23 cellular contexts compared by ENCODE assay signal in the genomic region with DNA sequence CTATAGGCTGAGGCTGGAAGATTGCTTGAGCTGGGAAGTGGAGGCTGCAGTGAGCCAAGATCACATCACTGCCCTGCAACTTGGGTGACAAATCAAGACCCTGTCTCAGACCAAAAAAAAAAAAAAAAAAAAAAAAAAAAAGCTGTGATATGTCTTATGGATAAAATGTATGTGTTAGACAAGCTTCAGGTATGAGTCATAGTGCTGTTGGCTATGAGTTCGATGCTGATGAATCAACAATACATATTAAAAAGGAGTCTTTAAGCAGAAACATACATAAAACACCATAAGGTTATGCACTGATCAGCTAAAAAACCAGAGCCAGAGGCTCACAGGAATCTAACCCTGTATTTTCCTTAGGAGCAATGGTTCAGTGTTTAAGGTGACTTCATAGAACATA.
A peak's percentile ranks its signal among the peaks of the same experiment; 100 is the strongest.
DNase-seq lines count a peak whose midpoint lies in the region; ATAC-seq, FAIRE-seq and TF ChIP-seq lines count a peak whose summit lies in the region.
"Had no signal": no experiment of that assay in that cellular context is flagged by ENCODE, and none has a peak within 500 bp of the region (broad histone marks: within the 10 kb centered on the region; RNA-seq: fewer than 3 reads in every experiment).

No MANE protein-coding gene starts in this region.

- no peak overlapping the region for H4K5ac ChIP-seq in IMR-90 (ENCODE audit: low read depth, low read length)

- H3K9me3 ChIP-seq in IMR-90 (ENCODE audit: control insufficient read depth, insufficient read depth, low read length), result no peaks in the 10 kb centered on the region
- H3K9me3 ChIP-seq in endothelial cell of umbilical vein (replicated peaks; ENCODE audit: control insufficient read depth, insufficient read depth, low read length), result no peaks in the 10 kb centered on the region

- H2AK5ac ChIP-seq in IMR-90 (ENCODE audit: low read depth, low read length), result no peak overlapping the region

- peaks cover 13% of the 10 kb centered on the region for H3K9me1 ChIP-seq in IMR-90 (ENCODE audit: insufficient read depth, low read length)
- no peaks in the 10 kb centered on the region for H3K9me1 ChIP-seq in endothelial cell of umbilical vein (replicated peaks; ENCODE audit: control insufficient read depth, extremely low read depth, insufficient read depth, low read length)

- H2AK9ac ChIP-seq in IMR-90 (replicated peaks; ENCODE audit: low read depth, low read length, poor library complexity), result no peak overlapping the region

- dilution Hi-C loops in IMR-90 (cut with HindIII; ENCODE audit: low sequenced_read_pairs, unreplicated experiment) (no loop called here), endothelial cell of umbilical vein (cut with MboI; ENCODE audit: extremely low pct_ligation_motif_present, low sequenced_read_pairs) (no loop called here)

- H3K9ac ChIP-seq in IMR-90 (ENCODE audit: low read depth, low read length) (no peak overlapping the region), endothelial cell of umbilical vein (replicated peaks; ENCODE audit: extremely low read depth, insufficient read depth, low read length) (no peak overlapping the region)

- H3K79me2 ChIP-seq in endothelial cell of umbilical vein (ENCODE audit: control insufficient read depth, insufficient read depth, low read length), result no peaks in the 10 kb centered on the region

- H2BK5ac ChIP-seq in IMR-90 (ENCODE audit: low read depth, low read length, poor library complexity, severe bottlenecking), result peak overlapping the region; percentile 13

- H3K4me3 ChIP-seq in IMR-90 (ENCODE audit: insufficient read depth, low read depth, low read length), result no peak overlapping the region
- no peak overlapping the region for H3K4me3 ChIP-seq in endothelial cell of umbilical vein (replicated peaks in 1 of 3; ENCODE audit: insufficient read depth in 1 of 3, low read depth in 1 of 3, low read length in 3 of 3)
- H3K4me3 ChIP-seq: GM12878, SK-N-MC had no signal

- H2BK15ac ChIP-seq in IMR-90 (ENCODE audit: low read depth, low read length), result peak overlapping the region; percentile 15; the same call in 2 of the 3 replicates

- H4K91ac ChIP-seq in IMR-90 (ENCODE audit: insufficient read depth, low read depth, low read length), result no peak overlapping the region; the same call in 1 of the 2 replicates

- DNase-seq in EL (peak; percentile 65), IMR-90 (peak; percentile 87), endothelial cell of umbilical vein (ENCODE audit: low read depth, low spot score) (no peak), foreskin keratinocyte (peak; percentile 18 to 66), urothelium cell line (ENCODE audit: low spot score) (no peak), NCI-H510A (lab: John Stamatoyannopoulos, UW) (no peak), NOMO-1 treated with dmso at 0.1 percent for 144 hours (lab: John Stamatoyannopoulos, UW; ENCODE audit: unreplicated experiment) (no peak)
- DNase-seq: ACHN, AML-193, DND-41, HFFc6, Kasumi-1, NCI-H1105, NCI-H2081, NCI-H2171 treated with DMSO at 0.1 percent for 48 hours, NCI-H446, NCI-H69, SHP77 had no signal

- H3K18ac ChIP-seq in IMR-90 (ENCODE audit: low read depth, low read length), result no peak overlapping the region

- WGBS in IMR-90 (ENCODE audit: extremely low coverage in 2 of 2, insufficient read length in 1 of 2), 2 experiments, result no CpG with 5 or more reads among the region's 1 CpG

- intact Hi-C loops in IMR-90 (cut with micrococcal nuclease) (no loop called here), endothelial cell of umbilical vein (cut with micrococcal nuclease) (no loop called here)

- H3K79me1 ChIP-seq in IMR-90 (ENCODE audit: low read depth in 1 of 2, low read length in 2 of 2), result peaks cover 31 to 70% of the 10 kb centered on the region in 2 experiments

- H3K14ac ChIP-seq in IMR-90 (replicated peaks; ENCODE audit: low read depth, low read length), result no peak overlapping the region

- no peak overlapping the region for H2AFZ ChIP-seq in IMR-90 (replicated peaks; ENCODE audit: low read length, poor library complexity)
- no peak overlapping the region for H2AFZ ChIP-seq in endothelial cell of umbilical vein (ENCODE audit: low read depth, low read length)

- no peak for TF ChIP-seq RAD21 in IMR-90 (IDR thresholded peaks at IDR 0.05; ENCODE audit: low read length)

- no peaks in the 10 kb centered on the region for H4K20me1 ChIP-seq in IMR-90 (ENCODE audit: insufficient read depth, low read length)
- H4K20me1 ChIP-seq in endothelial cell of umbilical vein (replicated peaks; ENCODE audit: control insufficient read depth, extremely low read depth, insufficient read depth, low read length), result no peaks in the 10 kb centered on the region

- peak overlapping the region; percentile 8; the same call in 1 of the 2 replicates for H3K4ac ChIP-seq in IMR-90 (ENCODE audit: low read depth, low read length)

- no peaks in the 10 kb centered on the region for H3K27me3 ChIP-seq in IMR-90 (ENCODE audit: control insufficient read depth, insufficient read depth, low read length)
- H3K27me3 ChIP-seq in endothelial cell of umbilical vein (ENCODE audit: control insufficient read depth in 2 of 2, insufficient read depth in 2 of 2, low read length in 2 of 2), result no peaks in the 10 kb centered on the region
- no peaks in the 10 kb centered on the region for H3K27me3 ChIP-seq in foreskin keratinocyte

- POLR2A ChIA-PET in IMR-90 (lab: Charles Lee; ENCODE audit: unreplicated experiment), result interaction anchor here (0.6 kb wide), 1 partner anchor 108 kb away, joined by 6 read pairs; no protein-coding TSS in a partner anchor
- POLR2A ChIA-PET in endothelial cell of umbilical vein (lab: Charles Lee), result no interaction called here

- no peak for TF ChIP-seq CTCF in IMR-90 (conservative IDR thresholded peaks at IDR 0.05; ENCODE audit: low read depth, low read length)
- no peak for TF ChIP-seq CTCF in endothelial cell of umbilical vein (IDR thresholded peaks at IDR 0.05; ENCODE audit: extremely low read depth in 1 of 2, insufficient read depth in 1 of 2, low read depth in 1 of 2, low read length in 2 of 2)
- TF ChIP-seq CTCF in foreskin keratinocyte (conservative IDR thresholded peaks at IDR 0.05), result no peak

- peak overlapping the region; percentile 20; the same call in 1 of the 2 replicates for H2BK120ac ChIP-seq in IMR-90 (ENCODE audit: low read depth, low read length)

- no peak overlapping the region; a peak in 1 of 4 replicates for H4K8ac ChIP-seq in IMR-90 (ENCODE audit: low read depth in 2 of 2, low read length in 2 of 2)

- H3K23ac ChIP-seq in IMR-90 (ENCODE audit: low read depth, low read length), result no peak overlapping the region

- H3K36me3 ChIP-seq in IMR-90 (ENCODE audit: control insufficient read depth, insufficient read depth, low read length), result peaks cover 2% of the 10 kb centered on the region; the same call in 1 of the 2 replicates
- no peaks in the 10 kb centered on the region for H3K36me3 ChIP-seq in endothelial cell of umbilical vein (ENCODE audit: control insufficient read depth in 2 of 2, extremely low read depth in 1 of 2, insufficient read depth in 2 of 2, low read length in 2 of 2)

- no peak overlapping the region for H3K56ac ChIP-seq in IMR-90 (ENCODE audit: extremely low read depth, insufficient read depth, low read length)

- CTCF ChIA-PET in IMR-90 (lab: Yijun Ruan, JAX), result interaction anchor here (0.6 to 1.1 kb wide), 2 partner anchors 325 to 541 kb away, joined by 3 read pairs; no protein-coding TSS in a partner anchor
- CTCF ChIA-PET in endothelial cell of umbilical vein (lab: Charles Lee), result no interaction called here

- FAIRE-seq in endothelial cell of umbilical vein (lab: Jason Lieb, UNC), result no peak
- FAIRE-seq in urothelium cell line (lab: Jason Lieb, UNC), result no peak
- FAIRE-seq: GM12878 had no signal

- ATAC-seq in IMR-90 (ENCODE audit: low read depth), result peak; percentile 15; the same call in 1 of the 2 replicates
- peak; percentile 75 for ATAC-seq in foreskin keratinocyte
- ATAC-seq in GM18519 (IDR thresholded peaks at IDR 0.05; ENCODE audit: low FRiP score, unreplicated experiment), result no peak
- ATAC-seq: GM12878 had no signal

- H2BK20ac ChIP-seq in IMR-90 (ENCODE audit: low read depth, low read length), result no peak overlapping the region; the same call in 1 of the 2 replicates

- H3K27ac ChIP-seq in IMR-90 (ENCODE audit: insufficient read depth, low read length) (0 out of 2 replicates have a peak overlapping the region, but pooled peaks have one; percentile 14), endothelial cell of umbilical vein (ENCODE audit: insufficient read depth, low read depth, low read length) (no peak overlapping the region), foreskin keratinocyte (no peak overlapping the region)
- H3K27ac ChIP-seq: C4-2B, HL-60, SK-N-MC had no signal

- H3K4me1 ChIP-seq in IMR-90 (ENCODE audit: control insufficient read depth, insufficient read depth, low read length) (peaks cover 16% of the 10 kb centered on the region), endothelial cell of umbilical vein (ENCODE audit: control insufficient read depth, extremely low read depth, insufficient read depth, low read length) (peaks cover 23% of the 10 kb centered on the region), foreskin keratinocyte (no peaks in the 10 kb centered on the region)

- in situ Hi-C loops in IMR-90 (cut with MboI; ENCODE audit: low sequenced_read_pairs), result no loop called here

- BruUV-seq in IMR-90 (replicated peaks; lab: Mats Ljungman, UMichigan) (no TSS peak), endothelial cell of umbilical vein (replicated peaks; lab: Mats Ljungman, UMichigan) (no TSS peak)

- TF ChIP-seq POLR2A in IMR-90 (IDR thresholded peaks at IDR 0.05; ENCODE audit: low read depth, low read length) (no peak), endothelial cell of umbilical vein (IDR thresholded peaks at IDR 0.05; ENCODE audit: low read depth, low read length) (no peak)

- H3K4me2 ChIP-seq in IMR-90 (ENCODE audit: low read depth, low read length), result no peak overlapping the region
- no peak overlapping the region for H3K4me2 ChIP-seq in endothelial cell of umbilical vein (ENCODE audit: insufficient read depth, low read length)

TF ChIP-seq in IMR-90, 13 proteins besides CTCF, POLR2A, EP300 and RAD21:
- TF ChIP-seq BHLHE40 (IDR thresholded peaks at IDR 0.05; ENCODE audit: low read depth, low read length) (no peak), MAZ (IDR thresholded peaks at IDR 0.05; ENCODE audit: borderline replicate concordance, low read depth, low read length) (no peak), FOS (IDR thresholded peaks at IDR 0.05; ENCODE audit: low read depth, low read length) (peak; percentile 62; the same call in 1 of the 2 replicates)

TF ChIP-seq in endothelial cell of umbilical vein, 7 proteins besides CTCF, POLR2A, EP300 and RAD21:
- TF ChIP-seq EZH2 (IDR thresholded peaks at IDR 0.05; ENCODE audit: borderline replicate concordance, low read depth, low read length, severe bottlenecking), result no peak
- peak; percentile 4 for TF ChIP-seq FOS (IDR thresholded peaks at IDR 0.05; ENCODE audit: borderline replicate concordance, insufficient read depth, low read length)

Comparison
In these comparisons a context has a peak if more than half of its experiments do, and no peak if none do; other contexts are left out.
1. DNase-seq: peak in EL (single experiment), IMR-90 (single experiment) and foreskin keratinocyte (2 of 2); none in endothelial cell of umbilical vein (single experiment), urothelium cell line (single experiment), NCI-H510A (single experiment) and NOMO-1 treated with dmso at 0.1 percent for 144 hours (single experiment).